9 cellular contexts compared by ENCODE assay signal in genomic region chr1:62131093-62131725, GRCh38.
A peak's percentile ranks its signal among the peaks of the same experiment; 100 is the strongest.
DNase-seq lines count a peak whose midpoint lies in the region; ATAC-seq, FAIRE-seq and TF ChIP-seq lines count a peak whose summit lies in the region.
"Had no signal": no experiment of that assay in that cellular context is flagged by ENCODE, and none has a peak within 500 bp of the region (broad histone marks: within the 10 kb centered on the region; RNA-seq: fewer than 3 reads in every experiment).

No MANE protein-coding gene starts in this region.

- H3K36me3 ChIP-seq in Karpas-422 (ENCODE audit: insufficient read depth, low read length) (no peaks in the 10 kb centered on the region), breast epithelium (no peaks in the 10 kb centered on the region), kidney epithelial cell (ENCODE audit: control insufficient read depth, insufficient read depth, low read length) (no peaks in the 10 kb centered on the region)
- H3K36me3 ChIP-seq: BLaER1 had no signal

- no peak overlapping the region for H3K9ac ChIP-seq in Karpas-422 (ENCODE audit: low read length)
- H3K9ac ChIP-seq: BLaER1 had no signal

- H3K4me3 ChIP-seq in Karpas-422 (ENCODE audit: low read length): no peak overlapping the region
- no peak overlapping the region for H3K4me3 ChIP-seq in breast epithelium
- no peak overlapping the region for H3K4me3 ChIP-seq in kidney epithelial cell (ENCODE audit: low read depth, low read length)
- H3K4me3 ChIP-seq: BLaER1 had no signal

- no peak overlapping the region for H3K27ac ChIP-seq in Karpas-422 (ENCODE audit: low read length)
- H3K27ac ChIP-seq in breast epithelium: no peak overlapping the region
- H3K27ac ChIP-seq: BLaER1 had no signal

- no peak for FAIRE-seq in RCC 7860 (lab: Jason Lieb, UNC)

- intact Hi-C loops in breast epithelium (cut with DNase I; ENCODE audit: low total_unique reads): no loop called here

- no peak overlapping the region for H2AFZ ChIP-seq in Karpas-422 (ENCODE audit: low read length)

- H3K79me2 ChIP-seq in Karpas-422 (ENCODE audit: low read length): no peaks in the 10 kb centered on the region

- ATAC-seq in GM21786 (IDR thresholded peaks at IDR 0.05; ENCODE audit: unreplicated experiment): peak; percentile 89

- DNase-seq in DMS79 treated with DMSO at 0.1 percent for 48 hours (lab: John Stamatoyannopoulos, UW) (peak; percentile 42), DMS79 (lab: John Stamatoyannopoulos, UW) (no peak), Karpas-422 (peak; percentile 74), RCC 7860 (ENCODE audit: low spot score) (peak; percentile 18), breast epithelium (ENCODE audit: low spot score in 2 of 2) (no peak), kidney epithelial cell (ENCODE audit: low read depth) (peak; percentile 42), superior temporal gyrus (ENCODE audit: extremely low spot score) (peak; percentile 69)

- H3K9me3 ChIP-seq in Karpas-422 (ENCODE audit: low read length): no peaks in the 10 kb centered on the region
- H3K9me3 ChIP-seq in breast epithelium: no peaks in the 10 kb centered on the region
- H3K9me3 ChIP-seq: BLaER1 had no signal

- TF ChIP-seq CTCF in breast epithelium (IDR thresholded peaks at IDR 0.05) (peak in 2 of 3 donors; percentile 16 to 67), kidney epithelial cell (IDR thresholded peaks at IDR 0.05; ENCODE audit: insufficient read depth, low read length, poor library complexity, severe bottlenecking) (peak; percentile 92)

- no peaks in the 10 kb centered on the region for H3K4me1 ChIP-seq in Karpas-422 (ENCODE audit: low read length)
- no peaks in the 10 kb centered on the region for H3K4me1 ChIP-seq in breast epithelium
- H3K4me1 ChIP-seq: BLaER1 had no signal

- TF ChIP-seq POLR2A in breast epithelium (IDR thresholded peaks at IDR 0.05): no peak

- H3K27me3 ChIP-seq in Karpas-422 (ENCODE audit: low read length) (no peaks in the 10 kb centered on the region), breast epithelium (no peaks in the 10 kb centered on the region), kidney epithelial cell (ENCODE audit: control insufficient read depth, insufficient read depth, low read length) (no peaks in the 10 kb centered on the region)
- H3K27me3 ChIP-seq: BLaER1 had no signal

- H4K20me1 ChIP-seq in Karpas-422 (ENCODE audit: insufficient read depth, low read depth, low read length): no peaks in the 10 kb centered on the region
- H4K20me1 ChIP-seq: BLaER1 had no signal

- no peaks in the 10 kb centered on the region for H3K9me2 ChIP-seq in Karpas-422 (replicated peaks; ENCODE audit: insufficient read depth, low read length)

- H3K4me2 ChIP-seq in Karpas-422 (ENCODE audit: low read depth, low read length, poor library complexity, severe bottlenecking): no peak overlapping the region
- H3K4me2 ChIP-seq: BLaER1 had no signal

Comparison
In these comparisons a context has a peak if more than half of its experiments do, and no peak if none do; other contexts are left out.
1. DNase-seq: peak in DMS79 treated with DMSO at 0.1 percent for 48 hours (single experiment), Karpas-422 (single experiment), RCC 7860 (single experiment), kidney epithelial cell (single experiment) and superior temporal gyrus (single experiment); none in DMS79 (single experiment) and breast epithelium (0 of 2).